11 cellular contexts compared by ENCODE assay signal in the genomic region with DNA sequence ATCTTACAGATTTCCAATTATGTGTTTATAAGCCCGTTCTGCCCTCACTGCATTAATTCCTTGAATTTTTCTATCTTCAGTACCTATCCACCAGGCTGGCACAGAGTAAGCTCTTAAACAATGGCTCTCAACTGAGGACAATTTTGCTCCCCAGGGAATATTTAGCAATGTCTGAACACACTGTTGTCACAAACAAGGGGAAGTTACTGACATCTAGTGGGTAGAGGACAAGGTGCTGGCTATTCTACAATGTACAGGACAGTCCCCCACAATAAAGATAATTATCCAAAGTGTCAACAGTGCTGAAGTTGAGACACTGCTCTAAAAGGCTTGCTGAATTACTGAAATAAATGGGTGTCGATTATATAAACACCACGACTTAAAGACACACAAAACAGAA. TPM values are rescaled to one million over a fixed set of nuclear protein-coding genes. Genes with fewer than 3 reads are reported as not detected.
A peak's percentile ranks its signal among the peaks of the same experiment; 100 is the strongest.
DNase-seq lines count a peak whose midpoint lies in the region; ATAC-seq and TF ChIP-seq lines count a peak whose summit lies in the region.
"Had no signal": no experiment of that assay in that cellular context is flagged by ENCODE, and none has a peak within 500 bp of the region (broad histone marks: within the 10 kb centered on the region; RNA-seq: fewer than 3 reads in every experiment).

No MANE protein-coding gene starts in this region.

- peak; percentile 48 for ATAC-seq in GM18505 (IDR thresholded peaks at IDR 0.05; ENCODE audit: unreplicated experiment)
- ATAC-seq in HG03159 (IDR thresholded peaks at IDR 0.05; ENCODE audit: unreplicated experiment): peak; percentile 40
- ATAC-seq in HG02840 (IDR thresholded peaks at IDR 0.05; ENCODE audit: low FRiP score, unreplicated experiment): no peak
- ATAC-seq: stimulated activated naive CD8-positive, alpha-beta T cell treated with anti-CD3 and anti-CD28 coated beads, Interleukin-15, Interleukin-2, amounts not matched to agents 100 U/mL and 50 U/mL, for 24 hours had no signal

- TF ChIP-seq CTCF in mesothelial cell of epicardium (IDR thresholded peaks at IDR 0.05; ENCODE audit: unreplicated experiment): no peak
- TF ChIP-seq CTCF in transverse colon (IDR thresholded peaks at IDR 0.05): peak in 1 of 5 experiments; percentile 6

- peak overlapping the region in 1 of 4 donors; percentile 2 for H3K27ac ChIP-seq in transverse colon
- H3K27ac ChIP-seq: SK-N-MC had no signal

- peaks cover 0 to 18% (median 2%) of the 10 kb centered on the region in 4 donors for H3K36me3 ChIP-seq in transverse colon

- no peak for TF ChIP-seq EP300 in transverse colon (IDR thresholded peaks at IDR 0.05; ENCODE audit: low read depth)

- no peaks in the 10 kb centered on the region for H3K9me3 Mint-ChIP-seq in mesothelial cell of epicardium

- no peaks in the 10 kb centered on the region for H3K27me3 Mint-ChIP-seq in mesothelial cell of epicardium (ENCODE audit: low read depth)
- H3K27me3 Mint-ChIP-seq: naive B cell had no signal

- H3K27ac Mint-ChIP-seq in mesothelial cell of epicardium: peak overlapping the region; percentile 64
- H3K27ac Mint-ChIP-seq: naive B cell had no signal

- in situ Hi-C loops in transverse colon (cut with MboI; ENCODE audit: low pct_ligation_motif_present in 1 of 4, low pct_unique_long_range_greater_than_20kb in 1 of 4, low sequenced_read_pairs in 3 of 4): no loop called here

- intact Hi-C loops in transverse colon (cut with DNase I; ENCODE audit: low total_unique reads): no loop called here

- H3K4me3 Mint-ChIP-seq in mesothelial cell of epicardium: no peak overlapping the region

- H3K9me3 ChIP-seq in transverse colon: no peaks in the 10 kb centered on the region

- H3K36me3 Mint-ChIP-seq in mesothelial cell of epicardium: peaks cover 6% of the 10 kb centered on the region

- TF ChIP-seq POLR2A in GM18505 (IDR thresholded peaks at IDR 0.05; ENCODE audit: borderline replicate concordance, extremely low read depth, insufficient read depth, insufficient read length): no peak
- TF ChIP-seq POLR2A in transverse colon (IDR thresholded peaks at IDR 0.05): no peak

- WGBS in transverse colon (ENCODE audit: low coverage in 1 of 2), 2 donors: 56 to 61% methylated on average over 3 of the region's 3 CpGs

- H3K27me3 ChIP-seq in transverse colon: no peaks in the 10 kb centered on the region

- H3K4me1 Mint-ChIP-seq in mesothelial cell of epicardium: peaks cover 11% of the 10 kb centered on the region

- H3K4me1 ChIP-seq in transverse colon: peaks cover 12 to 47% (median 22%) of the 10 kb centered on the region in 4 donors

- H3K4me3 ChIP-seq in transverse colon: no peak overlapping the region
- H3K4me3 ChIP-seq: SK-N-MC had no signal

- DNase-seq in SKM-1 (lab: John Stamatoyannopoulos, UW; ENCODE audit: unreplicated experiment) (peak; percentile 42), mesothelial cell of epicardium (ENCODE audit: low spot score in 2 of 2, unreplicated experiment in 2 of 2) (no peak), DMS79 treated with DMSO at 0.1 percent for 48 hours (lab: John Stamatoyannopoulos, UW) (no peak), iPS-NIHi7 (ENCODE audit: extremely low spot score) (no peak), transverse colon (no peak)
- DNase-seq: naive B cell; stimulated activated naive CD8-positive, alpha-beta T cell treated with anti-CD3 and anti-CD28 coated beads, Interleukin-15, Interleukin-2, amounts not matched to agents 100 U/mL and 50 U/mL, for 24 hours had no signal

RNA-seq across cellular contexts. Expression of a gene that starts 5.0 kb away (rescaled TPM):
- total RNA-seq in mesothelial cell of epicardium (59.6 to 62.5 TPM (median 61.5 TPM) in 3 replicates), transverse colon (100 to 1,000 TPM in 1 of 4 donors, 10 to 100 TPM in 3; 37.0 to 118 (median 76.5) TPM)

RNA-seq across cellular contexts. Expression of a gene that starts 5.5 kb away (rescaled TPM):
- total RNA-seq in mesothelial cell of epicardium (483 to 501 TPM (median 491 TPM) in 3 replicates), transverse colon (100 to 1,000 TPM in 3 of 4 donors, 10 to 100 TPM in 1; 83.0 to 261 (median 183) TPM)
